Comparison of ENCODE assay signal across 8 cellular contexts in genomic region chr6:209432-210103, GRCh38.
DNase-seq lines count a peak whose midpoint lies in the region; ATAC-seq, FAIRE-seq and TF ChIP-seq lines count a peak whose summit lies in the region.

No MANE protein-coding gene starts in this region.

- no peak overlapping the region for H3K27ac ChIP-seq in transverse colon

- no peak for FAIRE-seq in urothelium cell line (lab: Jason Lieb, UNC)

- intact Hi-C loops in Right ventricle myocardium inferior (cut with DNase I) (no loop called here), transverse colon (cut with DNase I; ENCODE audit: low total_unique reads) (no loop called here)

- no peaks in the 10 kb centered on the region for H3K4me1 ChIP-seq in transverse colon

- 61 to 80% methylated on average over 24 to 27 of the region's 27 CpGs for whole genome bisulfite sequencing in transverse colon (ENCODE audit: low coverage in 1 of 2), 2 donors

- no peaks in the 10 kb centered on the region for H3K36me3 ChIP-seq in transverse colon

- TF ChIP-seq CTCF in transverse colon (IDR thresholded peaks at IDR 0.05), result no peak

- TF ChIP-seq POLR2A in transverse colon (IDR thresholded peaks at IDR 0.05), result no peak

- H3K4me3 ChIP-seq in transverse colon, result peak overlapping the region in 2 of 4 donors; percentile 8 to 24

- peak; percentile 65 for DNase-seq in GM19238 (ENCODE audit: insufficient read length, low spot score)
- peak; percentile 52 for DNase-seq in activated T-cell treated with anti-CD3 and anti-CD28 coated beads for 24 hours (ENCODE audit: low read depth)
- peak; percentile 49 to 56 for DNase-seq in stimulated activated CD4-positive, alpha-beta T cell treated with anti-CD3 and anti-CD28 coated beads, Interleukin-4, amount 100 ng/mL, for 4 hours
- no peak for DNase-seq in urothelium cell line (ENCODE audit: low spot score)
- no peak for DNase-seq in SKM-1 treated with dmso at 0.1 percent for 144 hours (lab: John Stamatoyannopoulos, UW; ENCODE audit: unreplicated experiment)
- no peak for DNase-seq in Right ventricle myocardium inferior (ENCODE audit: missing footprints)
- no peak for DNase-seq in transverse colon

- ATAC-seq in HG03097 (IDR thresholded peaks at IDR 0.05; ENCODE audit: low FRiP score, unreplicated experiment) (peak; percentile 78), Right ventricle myocardium inferior (no peak)

- TF ChIP-seq EP300 in transverse colon (IDR thresholded peaks at IDR 0.05; ENCODE audit: low read depth), result no peak

- H3K9me3 ChIP-seq in transverse colon, result no peaks in the 10 kb centered on the region

- H3K27me3 ChIP-seq in transverse colon, result no peaks in the 10 kb centered on the region

- in situ Hi-C loops in transverse colon (cut with MboI; ENCODE audit: low pct_ligation_motif_present in 1 of 4, low pct_unique_long_range_greater_than_20kb in 1 of 4, low sequenced_read_pairs in 3 of 4), result no loop called here

Comparison
In these comparisons a context has a peak if more than half of its experiments do, and no peak if none do; other contexts are left out.
1. DNase-seq: peak in GM19238 (single experiment), activated T-cell treated with anti-CD3 and anti-CD28 coated beads for 24 hours (single experiment) and stimulated activated CD4-positive, alpha-beta T cell treated with anti-CD3 and anti-CD28 coated beads, Interleukin-4, amount 100 ng/mL, for 4 hours (2 of 2); none in urothelium cell line (single experiment), SKM-1 treated with dmso at 0.1 percent for 144 hours (single experiment), Right ventricle myocardium inferior (single experiment) and transverse colon (single experiment).